22 cellular contexts compared by ENCODE assay signal in genomic region chr13:29963086-29963485, GRCh38.
"Had no signal": no experiment of that assay in that cellular context is flagged by ENCODE, and none has a peak within 500 bp of the region (broad histone marks: within the 10 kb centered on the region; RNA-seq: fewer than 3 reads in every experiment).

No MANE protein-coding gene starts in this region.

- H3K4me3 ChIP-seq: K562, SJSA1, SK-N-MC had no signal

- H3K36me3 ChIP-seq: SJSA1 had no signal

- DNase-seq: Kasumi-1, MM.1S, NCI-H1092 treated with DMSO at 0.1 percent for 48 hours, NCI-H1436, NCI-H187, NCI-H2029, NCI-H2081 treated with DMSO at 0.1 percent for 48 hours, NCI-H2171 treated with DMSO at 0.1 percent for 48 hours, NCI-H345, NCI-H446 treated with DMSO at 0.1 percent for 48 hours, NCI-H510A treated with DMSO at 0.1 percent for 48 hours, NCI-H69, NCI-H774, Right ventricle myocardium superior, RPMI8226, SIG-M5 had no signal

- ATAC-seq: K562 had no signal

- H3K4me2 ChIP-seq: KMS-11 had no signal

- H3K9me3 ChIP-seq: SJSA1 had no signal

- H3K27me3 ChIP-seq: SJSA1 had no signal

- H3K27ac Mint-ChIP-seq: IgD-negative memory B cell had no signal

- H3K4me1 Mint-ChIP-seq: IgD-negative memory B cell had no signal

- H3K9ac ChIP-seq: KMS-11 had no signal

- H3K4me3 Mint-ChIP-seq: IgD-negative memory B cell had no signal

- H3K27ac ChIP-seq: HL-60, KMS-11, SJSA1, SK-N-MC had no signal

- H3K4me1 ChIP-seq: SJSA1 had no signal
